In genomic region chr14:65826946-65827345, GRCh38 we compare ENCODE assay signal across 33 cellular contexts.
"Had no signal": no experiment of that assay in that cellular context is flagged by ENCODE, and none has a peak within 500 bp of the region (broad histone marks: within the 10 kb centered on the region; RNA-seq: fewer than 3 reads in every experiment).

No MANE protein-coding gene starts in this region.

- H3K9me3 ChIP-seq: adrenal gland, ascending aorta, breast epithelium, colonic mucosa had no signal

- H3K27ac ChIP-seq: adrenal gland, ascending aorta, breast epithelium, cardiac muscle cell, colonic mucosa, WERI-Rb-1 had no signal

- H3K4me3 Mint-ChIP-seq: activated B cell treated with CpG ODN at 0.5 μM for 24 hours; activated CD8-positive, alpha-beta memory T cell treated with anti-CD3 and anti-CD28 coated beads, Interleukin-2, amount 10 ng/mL, durations not matched to agents 7 days and 5 days; activated CD8-positive, alpha-beta T cell treated with anti-CD3 and anti-CD28 coated beads, Interleukin-2, amount 10 ng/mL, durations not matched to agents 7 days and 5 days; activated naive CD4-positive, alpha-beta T cell treated with anti-CD3 and anti-CD28 coated beads for 36 hours; activated naive CD4-positive, alpha-beta T cell treated with anti-CD3 and anti-CD28 coated beads, Interleukin-2, amount 50 U/mL, for 24 hours; activated naive CD8-positive, alpha-beta T cell treated with anti-CD3 and anti-CD28 coated beads for 36 hours; activated naive CD8-positive, alpha-beta T cell treated with anti-CD3 and anti-CD28 coated beads, Interleukin-2, amount 50 U/mL, for 24 hours; activated T-helper 1 cell treated with anti-CD3 and anti-CD28 coated beads, Interleukin-12 subunit alpha, Interleukin-12 subunit beta, Interleukin-2, Interleukin-4 antibody, amounts not matched to agents 30 ng/mL and 10 ng/mL and 1 ng/mL, durations not matched to agents 14 hours and 24 hours and 36 hours; brain; T-cell; T-helper 1 cell treated with Interleukin-12 subunit alpha and Interleukin-12 subunit beta and Interleukin-4 antibody, amounts not matched to agents 30 μg/mL and 1 μg/mL, for 36 hours; T-helper 2 cell treated with Interferon-gamma antibody and Interleukin-4, amounts not matched to agents 5 μg/mL and 100 μg/mL, for 36 hours had no signal

- H3K4me1 ChIP-seq: adrenal gland, ascending aorta, breast epithelium, colonic mucosa had no signal

- H3K9me3 Mint-ChIP-seq: activated B cell treated with CpG ODN at 0.5 μM for 24 hours; activated naive CD4-positive, alpha-beta T cell treated with anti-CD3 and anti-CD28 coated beads for 36 hours; activated naive CD4-positive, alpha-beta T cell treated with anti-CD3 and anti-CD28 coated beads, Interleukin-2, amount 50 U/mL, for 24 hours; activated naive CD8-positive, alpha-beta T cell treated with anti-CD3 and anti-CD28 coated beads, Interleukin-2, amount 50 U/mL, for 24 hours; activated T-helper 1 cell treated with anti-CD3 and anti-CD28 coated beads, Interleukin-12 subunit alpha, Interleukin-12 subunit beta, Interleukin-2, Interleukin-4 antibody, amounts not matched to agents 30 ng/mL and 10 ng/mL and 1 ng/mL, durations not matched to agents 14 hours and 24 hours and 36 hours; activated T-helper 2 cell treated with anti-CD3 and anti-CD28 coated beads, Interferon-gamma antibody, Interleukin-2, Interleukin-4, amounts not matched to agents 10 μg/mL and 5 μg/mL and 100 μg/mL, durations not matched to agents 14 hours and 24 hours and 36 hours; T-cell; T-helper 1 cell treated with Interleukin-12 subunit alpha and Interleukin-12 subunit beta and Interleukin-4 antibody, amounts not matched to agents 30 μg/mL and 1 μg/mL, for 36 hours; T-helper 2 cell treated with Interferon-gamma antibody and Interleukin-4, amounts not matched to agents 5 μg/mL and 100 μg/mL, for 36 hours had no signal

- H3K27me3 Mint-ChIP-seq: activated naive CD4-positive, alpha-beta T cell treated with anti-CD3 and anti-CD28 coated beads, Interleukin-2, amount 50 U/mL, for 24 hours; activated naive CD8-positive, alpha-beta T cell treated with anti-CD3 and anti-CD28 coated beads for 36 hours; activated naive CD8-positive, alpha-beta T cell treated with anti-CD3 and anti-CD28 coated beads, Interleukin-2, amount 50 U/mL, for 24 hours; T-cell had no signal

- ATAC-seq: activated CD4-positive, CD25-positive, alpha-beta regulatory T cell treated with anti-CD3 and anti-CD28 coated beads, Interleukin-2, amount 50 U/mL, for 24 hours; activated CD8-positive, alpha-beta memory T cell treated with anti-CD3 and anti-CD28 coated beads, Interleukin-2, amount 10 ng/mL, durations not matched to agents 7 days and 5 days; activated CD8-positive, alpha-beta T cell treated with anti-CD3 and anti-CD28 coated beads, Interleukin-2, amount 10 ng/mL, durations not matched to agents 7 days and 5 days; activated naive CD8-positive, alpha-beta T cell treated with anti-CD3 and anti-CD28 coated beads, Interleukin-2, amount 50 U/mL, for 24 hours; T-cell had no signal

- H3K4me3 ChIP-seq: adrenal gland, ascending aorta, breast epithelium, cardiac muscle cell, colonic mucosa had no signal

- H3K36me3 ChIP-seq: adrenal gland, ascending aorta, breast epithelium, cardiac muscle cell, colonic mucosa, WERI-Rb-1 had no signal

- H3K27ac Mint-ChIP-seq: activated B cell treated with CpG ODN at 0.5 μM for 24 hours; activated CD8-positive, alpha-beta memory T cell treated with anti-CD3 and anti-CD28 coated beads, Interleukin-2, amount 10 ng/mL, durations not matched to agents 7 days and 5 days; activated CD8-positive, alpha-beta T cell treated with anti-CD3 and anti-CD28 coated beads, Interleukin-2, amount 10 ng/mL, durations not matched to agents 7 days and 5 days; activated naive CD4-positive, alpha-beta T cell treated with anti-CD3 and anti-CD28 coated beads for 36 hours; activated naive CD4-positive, alpha-beta T cell treated with anti-CD3 and anti-CD28 coated beads, Interleukin-2, amount 50 U/mL, for 24 hours; activated naive CD8-positive, alpha-beta T cell treated with anti-CD3 and anti-CD28 coated beads for 36 hours; activated naive CD8-positive, alpha-beta T cell treated with anti-CD3 and anti-CD28 coated beads, Interleukin-2, amount 50 U/mL, for 24 hours; activated T-helper 1 cell treated with anti-CD3 and anti-CD28 coated beads, Interleukin-12 subunit alpha, Interleukin-12 subunit beta, Interleukin-2, Interleukin-4 antibody, amounts not matched to agents 30 ng/mL and 10 ng/mL and 1 ng/mL, durations not matched to agents 14 hours and 24 hours and 36 hours; activated T-helper 2 cell treated with anti-CD3 and anti-CD28 coated beads, Interferon-gamma antibody, Interleukin-2, Interleukin-4, amounts not matched to agents 10 μg/mL and 5 μg/mL and 100 μg/mL, durations not matched to agents 14 hours and 24 hours and 36 hours; T-helper 2 cell treated with Interferon-gamma antibody and Interleukin-4, amounts not matched to agents 5 μg/mL and 100 μg/mL, for 36 hours had no signal

- H3K36me3 Mint-ChIP-seq: activated naive CD8-positive, alpha-beta T cell treated with anti-CD3 and anti-CD28 coated beads for 36 hours; brain; T-cell had no signal

- DNase-seq: activated B cell treated with CpG ODN at 0.5 μM for 24 hours; activated CD4-positive, alpha-beta T cell treated with anti-CD3 and anti-CD28 coated beads for 48 hours; activated CD4-positive, alpha-beta T cell treated with anti-CD3 and anti-CD28 coated beads, Interleukin-2, amount 50 U/mL, for 1 hour; activated CD4-positive, alpha-beta T cell treated with anti-CD3 and anti-CD28 coated beads, Interleukin-2, amount 50 U/mL, for 48 hours; activated CD8-positive, alpha-beta memory T cell treated with anti-CD3 and anti-CD28 coated beads, Interleukin-2, amount 10 ng/mL, durations not matched to agents 7 days and 5 days; activated CD8-positive, alpha-beta memory T cell treated with anti-CD3 and anti-CD28 coated beads, Interleukin-2, amount 50 U/mL, for 4 hours; activated CD8-positive, alpha-beta T cell treated with anti-CD3 and anti-CD28 coated beads, Interleukin-2, amount 10 ng/mL, durations not matched to agents 7 days and 5 days; activated effector memory CD4-positive, alpha-beta T cell treated with anti-CD3 and anti-CD28 coated beads, Interleukin-2, amount 50 U/mL, for 16 hours; activated naive CD4-positive, alpha-beta T cell treated with anti-CD3 and anti-CD28 coated beads for 36 hours; activated naive CD8-positive, alpha-beta T cell treated with anti-CD3 and anti-CD28 coated beads for 36 hours; activated naive CD8-positive, alpha-beta T cell treated with anti-CD3 and anti-CD28 coated beads, Interleukin-2, amount 50 U/mL, for 24 hours; activated T-cell treated with anti-CD3 and anti-CD28 coated beads, Interleukin-2, amount 50 U/mL, for 1 hour; activated T-cell treated with anti-CD3 and anti-CD28 coated beads, Interleukin-2, amount 50 U/mL, for 48 hours; adrenal gland; central memory CD4-positive, alpha-beta T cell; cerebellar nuclear complex; colonic mucosa; effector CD8-positive, alpha-beta T cell; foreskin fibroblast; head of caudate nucleus; T-cell; T1000; WERI-Rb-1 had no signal

- H3K27me3 ChIP-seq: adrenal gland, ascending aorta, breast epithelium, cardiac muscle cell, colonic mucosa had no signal
